In the genomic region with DNA sequence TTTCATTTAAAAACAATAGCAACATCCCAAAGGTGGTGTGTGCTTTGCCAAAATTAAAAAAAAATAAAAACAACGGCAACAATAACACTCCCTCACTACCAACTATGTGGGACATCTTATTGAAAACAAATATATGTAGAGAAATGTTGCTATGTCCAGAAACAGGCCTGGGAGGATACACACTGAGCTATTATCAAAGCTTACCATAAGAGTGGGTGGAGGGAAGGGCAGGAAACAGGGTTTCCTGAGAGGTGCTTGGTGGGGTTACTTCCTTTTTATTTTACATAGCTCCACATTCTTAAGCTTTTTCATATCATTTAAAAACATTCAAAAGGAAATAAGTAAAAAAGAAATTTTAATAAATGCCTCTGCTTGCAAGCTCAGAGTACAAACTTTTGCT, we compare ENCODE assay signal across 13 cellular contexts.
DNase-seq lines count a peak whose midpoint lies in the region; ATAC-seq and TF ChIP-seq lines count a peak whose summit lies in the region.
"Had no signal": no experiment of that assay in that cellular context is flagged by ENCODE, and none has a peak within 500 bp of the region (broad histone marks: within the 10 kb centered on the region; RNA-seq: fewer than 3 reads in every experiment).

No MANE protein-coding gene starts in this region.

- DNase-seq in natural killer cell (no peak), heart right ventricle (peak in 1 of 2 donors; percentile 33), aorta (no peak), vagina (ENCODE audit: extremely low spot score in 2 of 2) (no peak)
- DNase-seq in natural killer cell treated with Interleukin-12 subunit alpha and Interleukin-12 subunit beta and Interleukin-15 and Interleukin-18, amount 100 ng/mL, for 72 hours (ENCODE audit: low spot score) = no peak
- DNase-seq in T-helper 2 cell treated with Interferon-gamma antibody and Interleukin-4, amounts not matched to agents 5 μg/mL and 100 μg/mL, for 36 hours (ENCODE audit: low spot score) = no peak
- DNase-seq: activated T-cell treated with anti-CD3 and anti-CD28 coated beads, Interleukin-2, amount 50 U/mL, for 72 hours; C1 segment of cervical spinal cord; NCI-H2171; occipital lobe had no signal

- WGBS in heart right ventricle, 2 donors = 0 to 18% methylated on average over 1 of the region's 1 CpG
- 19 to 63% methylated on average over 1 of the region's 1 CpG for WGBS in aorta, 2 donors

- H3K27me3 ChIP-seq in heart right ventricle (no peaks in the 10 kb centered on the region), aorta (ENCODE audit: control insufficient read depth in 1 of 2, insufficient read depth in 2 of 2, low read length in 1 of 2) (no peaks in the 10 kb centered on the region), vagina (no peaks in the 10 kb centered on the region)

- H3K4me3 Mint-ChIP-seq in natural killer cell = peak overlapping the region; percentile 40
- H3K4me3 Mint-ChIP-seq in natural killer cell treated with Interleukin-12 subunit alpha and Interleukin-12 subunit beta and Interleukin-15 and Interleukin-18, amount 100 ng/mL, for 72 hours = no peak overlapping the region
- peak overlapping the region; percentile 27 for H3K4me3 Mint-ChIP-seq in T-helper 2 cell treated with Interferon-gamma antibody and Interleukin-4, amounts not matched to agents 5 μg/mL and 100 μg/mL, for 36 hours
- H3K4me3 Mint-ChIP-seq: activated T-cell treated with anti-CD3 and anti-CD28 coated beads, Interleukin-2, amount 50 U/mL, for 72 hours had no signal

- H3K9me3 Mint-ChIP-seq in natural killer cell = no peaks in the 10 kb centered on the region
- no peaks in the 10 kb centered on the region for H3K9me3 Mint-ChIP-seq in natural killer cell treated with Interleukin-12 subunit alpha and Interleukin-12 subunit beta and Interleukin-15 and Interleukin-18, amount 100 ng/mL, for 72 hours
- no peaks in the 10 kb centered on the region for H3K9me3 Mint-ChIP-seq in T-helper 2 cell treated with Interferon-gamma antibody and Interleukin-4, amounts not matched to agents 5 μg/mL and 100 μg/mL, for 36 hours
- H3K9me3 Mint-ChIP-seq: activated T-cell treated with anti-CD3 and anti-CD28 coated beads, Interleukin-2, amount 50 U/mL, for 72 hours had no signal

- ATAC-seq in natural killer cell (peak; percentile 56 to 68 (median 57)), heart right ventricle (peak; percentile 70 to 92 (median 86)), aorta (ENCODE audit: low FRiP score) (peak; percentile 65), GM19467 (IDR thresholded peaks at IDR 0.05; ENCODE audit: unreplicated experiment) (no peak), HG03196 (IDR thresholded peaks at IDR 0.05; ENCODE audit: unreplicated experiment) (no peak)
- ATAC-seq in natural killer cell treated with Interleukin-12 subunit alpha and Interleukin-12 subunit beta and Interleukin-15 and Interleukin-18, amount 100 ng/mL, for 72 hours = no peak
- ATAC-seq: activated T-cell treated with anti-CD3 and anti-CD28 coated beads, Interleukin-2, amount 50 U/mL, for 72 hours; HCT116 had no signal

- H3K4me3 ChIP-seq in heart right ventricle (no peak overlapping the region), aorta (ENCODE audit: low read length in 2 of 2) (no peak overlapping the region), vagina (no peak overlapping the region)

- no peak for TF ChIP-seq CTCF in natural killer cell (IDR thresholded peaks at IDR 0.05)
- no peak for TF ChIP-seq CTCF in heart right ventricle (IDR thresholded peaks at IDR 0.05)
- TF ChIP-seq CTCF in vagina (IDR thresholded peaks at IDR 0.05) = no peak

- peaks cover 11 to 12% of the 10 kb centered on the region in 2 donors for H3K4me1 Mint-ChIP-seq in natural killer cell
- peaks cover 13 to 15% of the 10 kb centered on the region in 2 donors for H3K4me1 Mint-ChIP-seq in natural killer cell treated with Interleukin-12 subunit alpha and Interleukin-12 subunit beta and Interleukin-15 and Interleukin-18, amount 100 ng/mL, for 72 hours (ENCODE audit: low read depth in 2 of 2)
- peaks cover 26% of the 10 kb centered on the region for H3K4me1 Mint-ChIP-seq in T-helper 2 cell treated with Interferon-gamma antibody and Interleukin-4, amounts not matched to agents 5 μg/mL and 100 μg/mL, for 36 hours (ENCODE audit: low read depth)

- H3K4me1 ChIP-seq in heart right ventricle (peaks cover 0 to 65% (median 36%) of the 10 kb centered on the region in 9 donors), aorta (ENCODE audit: control insufficient read depth in 1 of 2, insufficient read depth in 2 of 2, low read length in 2 of 2) (no peaks in the 10 kb centered on the region), vagina (peaks cover 6% of the 10 kb centered on the region)

- H3K36me3 ChIP-seq in heart right ventricle (peaks cover 0 to 95% (median 6%) of the 10 kb centered on the region in 9 donors), aorta (ENCODE audit: control insufficient read depth in 1 of 2, insufficient read depth in 2 of 2, low read length in 1 of 2) (peaks cover 2 to 20% of the 10 kb centered on the region in 2 donors), vagina (peaks cover 0 to 3% of the 10 kb centered on the region in 2 donors)

- H3K27ac ChIP-seq in heart right ventricle (peak overlapping the region in 9 of 10 donors; percentile 1 to 77 (median 66)), aorta (ENCODE audit: low read depth in 1 of 2, low read length in 2 of 2) (no peak overlapping the region), vagina (no peak overlapping the region)

- H3K27me3 Mint-ChIP-seq in natural killer cell (ENCODE audit: low read depth in 2 of 2) = no peaks in the 10 kb centered on the region
- no peaks in the 10 kb centered on the region for H3K27me3 Mint-ChIP-seq in natural killer cell treated with Interleukin-12 subunit alpha and Interleukin-12 subunit beta and Interleukin-15 and Interleukin-18, amount 100 ng/mL, for 72 hours
- no peaks in the 10 kb centered on the region for H3K27me3 Mint-ChIP-seq in T-helper 2 cell treated with Interferon-gamma antibody and Interleukin-4, amounts not matched to agents 5 μg/mL and 100 μg/mL, for 36 hours (ENCODE audit: low read depth)

- intact Hi-C loops in natural killer cell (cut with micrococcal nuclease) = no loop called here
- intact Hi-C loops in heart right ventricle (cut with DNase I) = loop anchor here in 5 of 10 donors (2.0 to 10.0 kb wide), 5 partner anchors 37 to 137 kb away; no protein-coding TSS in a partner anchor
- intact Hi-C loops in aorta (cut with DNase I) = no loop called here
- intact Hi-C loops in vagina (cut with DNase I) = no loop called here

- H3K9me3 ChIP-seq in heart right ventricle (no peaks in the 10 kb centered on the region), aorta (ENCODE audit: control insufficient read depth, low read length) (no peaks in the 10 kb centered on the region), vagina (no peaks in the 10 kb centered on the region)

- no peak for TF ChIP-seq POLR2A in vagina (IDR thresholded peaks at IDR 0.05)

- H3K36me3 Mint-ChIP-seq in natural killer cell = peaks cover 6% of the 10 kb centered on the region
- peaks cover 28% of the 10 kb centered on the region for H3K36me3 Mint-ChIP-seq in natural killer cell treated with Interleukin-12 subunit alpha and Interleukin-12 subunit beta and Interleukin-15 and Interleukin-18, amount 100 ng/mL, for 72 hours
- peaks cover 45% of the 10 kb centered on the region for H3K36me3 Mint-ChIP-seq in T-helper 2 cell treated with Interferon-gamma antibody and Interleukin-4, amounts not matched to agents 5 μg/mL and 100 μg/mL, for 36 hours (ENCODE audit: low read depth)

- H3K27ac Mint-ChIP-seq in natural killer cell = peak overlapping the region in 1 of 2 donors; percentile 31
- H3K27ac Mint-ChIP-seq in natural killer cell treated with Interleukin-12 subunit alpha and Interleukin-12 subunit beta and Interleukin-15 and Interleukin-18, amount 100 ng/mL, for 72 hours = no peak overlapping the region
- H3K27ac Mint-ChIP-seq in T-helper 2 cell treated with Interferon-gamma antibody and Interleukin-4, amounts not matched to agents 5 μg/mL and 100 μg/mL, for 36 hours = peak overlapping the region; percentile 24

Comparison
In these comparisons a context has a peak if more than half of its experiments do, and no peak if none do; other contexts are left out.
1. ATAC-seq: peak in natural killer cell (3 of 3), heart right ventricle (8 of 8) and aorta (single experiment); none in natural killer cell treated with Interleukin-12 subunit alpha and Interleukin-12 subunit beta and Interleukin-15 and Interleukin-18, amount 100 ng/mL, for 72 hours (0 of 2), GM19467 (single experiment) and HG03196 (single experiment).
2. H3K27ac ChIP-seq: peak in heart right ventricle (9 of 10); none in aorta (0 of 2) and vagina (single experiment).